ENCODE assay signal across 8 cellular contexts in the genomic region with DNA sequence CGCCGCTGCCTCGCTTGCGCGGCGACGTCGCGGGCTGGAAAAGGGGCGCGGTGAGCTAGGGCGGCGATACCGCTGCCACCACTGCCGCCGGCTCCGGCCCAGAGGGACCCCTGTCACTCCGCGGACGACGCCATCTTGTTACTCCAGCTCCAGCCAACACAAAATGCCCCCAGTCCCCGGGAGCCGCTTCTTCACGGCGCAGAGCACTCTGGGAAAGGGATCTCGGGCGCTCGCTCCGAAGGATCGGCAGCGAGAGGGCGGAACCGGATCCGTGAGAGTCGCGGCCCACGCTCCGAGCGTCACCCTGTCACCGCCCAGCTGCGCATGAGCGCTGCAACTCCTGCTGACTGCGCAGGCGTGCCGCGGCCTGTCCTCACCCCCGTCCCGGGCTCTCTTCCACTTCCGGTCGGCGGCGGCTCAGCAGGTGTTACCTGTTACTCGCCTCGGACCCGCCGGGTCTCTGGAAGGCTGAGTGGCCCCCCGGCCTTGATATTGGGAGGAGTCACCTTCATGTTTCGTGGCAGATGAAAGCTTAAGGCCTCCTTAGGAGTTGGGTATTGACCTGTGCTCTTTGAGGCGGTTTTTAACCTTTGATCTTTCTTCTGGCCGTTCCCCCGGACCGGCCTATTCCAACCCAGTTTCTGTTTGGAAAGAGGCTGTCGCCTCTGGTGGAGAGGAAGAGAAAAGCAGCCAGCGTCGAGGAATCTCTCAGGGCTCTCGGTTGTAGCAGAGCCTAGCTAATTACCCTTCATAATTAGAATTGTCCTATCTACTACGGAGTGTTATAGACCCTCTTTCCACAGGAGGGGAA. TPM values are rescaled to one million over a fixed set of nuclear protein-coding genes. Genes with fewer than 3 reads are reported as not detected.
DNase-seq lines count a peak whose midpoint lies in the region; ATAC-seq and TF ChIP-seq lines count a peak whose summit lies in the region.

A gene (minus strand): TSS at position 213 of the 811 bp plus-strand sequence. CDS start 475 bp downstream, outside the sequence.

- CTCF ChIA-PET in RWPE1 (lab: Yijun Ruan, JAX): interaction anchor here (0.6 to 2.0 kb wide), 17 partner anchors 8 to 199 kb away, joined by 3 to 10 read pairs (median 4); no protein-coding TSS in a partner anchor

- H3K36me3 Mint-ChIP-seq in activated T-helper 17 cell treated with anti-CD3 and anti-CD28 coated beads, Interleukin-2, amount 50 U/mL, for 72 hours (ENCODE audit: low read depth): peaks cover 52% of the 10 kb centered on the region
- peaks cover 14 to 29% (median 15%) of the 10 kb centered on the region in 3 donors for H3K36me3 Mint-ChIP-seq in naive thymus-derived CD8-positive, alpha-beta T cell

- no peaks in the 10 kb centered on the region for H3K9me3 ChIP-seq in fibroblast of lung (ENCODE audit: control insufficient read depth, insufficient read depth, low read depth, low read length)

- peak within 1 kb of the TSS; percentile 95 for H3K27ac ChIP-seq in RWPE1
- peak within 1 kb of the TSS; percentile 99 for H3K27ac ChIP-seq in fibroblast of lung (ENCODE audit: insufficient read depth, low read length)

- ATAC-seq in activated T-helper 17 cell treated with anti-CD3 and anti-CD28 coated beads, Interleukin-2, amount 50 U/mL, for 72 hours (replicated peaks): peak; percentile 88
- ATAC-seq in naive thymus-derived CD8-positive, alpha-beta T cell: peak; percentile 86 to 88

- no peaks in the 10 kb centered on the region for H3K9me3 Mint-ChIP-seq in activated T-helper 17 cell treated with anti-CD3 and anti-CD28 coated beads, Interleukin-2, amount 50 U/mL, for 72 hours
- H3K9me3 Mint-ChIP-seq in naive thymus-derived CD8-positive, alpha-beta T cell: no peaks in the 10 kb centered on the region

- H3K4me3 ChIP-seq in LNCaP clone FGC (ENCODE audit: low read depth, low read length): peak within 1 kb of the TSS; percentile 92
- H3K4me3 ChIP-seq in fibroblast of lung (replicated peaks in 1 of 4; ENCODE audit: control extremely low read depth in 1 of 4, insufficient read depth in 1 of 4, low read depth in 3 of 4, low read length in 4 of 4): peak within 1 kb of the TSS; percentile 83 to 93 (median 90)

- peaks cover 9% of the 10 kb centered on the region for H3K4me1 ChIP-seq in fibroblast of lung (ENCODE audit: control insufficient read depth, extremely low read depth, insufficient read depth, low read length)

- H3K36me3 ChIP-seq in fibroblast of lung (ENCODE audit: control insufficient read depth, insufficient read depth, low read length): peaks cover 12% of the 10 kb centered on the region

- peaks cover 20% of the 10 kb centered on the region for H3K4me1 Mint-ChIP-seq in activated T-helper 17 cell treated with anti-CD3 and anti-CD28 coated beads, Interleukin-2, amount 50 U/mL, for 72 hours
- peaks cover 19 to 46% (median 33%) of the 10 kb centered on the region in 4 donors for H3K4me1 Mint-ChIP-seq in naive thymus-derived CD8-positive, alpha-beta T cell

- peak within 1 kb of the TSS; percentile 100 for H3K4me3 Mint-ChIP-seq in activated T-helper 17 cell treated with anti-CD3 and anti-CD28 coated beads, Interleukin-2, amount 50 U/mL, for 72 hours
- peak within 1 kb of the TSS; percentile 95 to 99 (median 98) for H3K4me3 Mint-ChIP-seq in naive thymus-derived CD8-positive, alpha-beta T cell

- H3K27me3 ChIP-seq in fibroblast of lung (ENCODE audit: control insufficient read depth, insufficient read depth, low read length): no peaks in the 10 kb centered on the region

- no peaks in the 10 kb centered on the region for H3K27me3 Mint-ChIP-seq in activated T-helper 17 cell treated with anti-CD3 and anti-CD28 coated beads, Interleukin-2, amount 50 U/mL, for 72 hours
- no peaks in the 10 kb centered on the region for H3K27me3 Mint-ChIP-seq in naive thymus-derived CD8-positive, alpha-beta T cell

- peak within 1 kb of the TSS; percentile 74 for H2AFZ ChIP-seq in fibroblast of lung (ENCODE audit: low read length)

- POLR2A ChIA-PET in RWPE1 (lab: Yijun Ruan, JAX; ENCODE audit: low non-redundant PET): interaction anchor here (0.6 to 1.6 kb wide), 3 partner anchors 8 to 720 kb away, joined by 3 to 6 read pairs (median 3); no protein-coding TSS in a partner anchor
- POLR2A ChIA-PET in naive thymus-derived CD8-positive, alpha-beta T cell (lab: Charles Lee): interaction anchor here (0.6 to 3.6 kb wide), 13 partner anchors 8 to 1620 kb away, joined by 3 to 23 read pairs (median 6); a partner anchor contains a TSS

- no peaks in the 10 kb centered on the region for H4K20me1 ChIP-seq in fibroblast of lung (ENCODE audit: control insufficient read depth, extremely low read depth, insufficient read depth, low read length)

- peak within 1 kb of the TSS; percentile 100 for H3K9ac ChIP-seq in fibroblast of lung (ENCODE audit: insufficient read depth, low read length)

- peak within 1 kb of the TSS; percentile 100 for H3K27ac Mint-ChIP-seq in activated T-helper 17 cell treated with anti-CD3 and anti-CD28 coated beads, Interleukin-2, amount 50 U/mL, for 72 hours
- peak within 1 kb of the TSS; percentile 95 to 100 (median 99) for H3K27ac Mint-ChIP-seq in naive thymus-derived CD8-positive, alpha-beta T cell

- peaks cover 48% of the 10 kb centered on the region for H3K79me2 ChIP-seq in fibroblast of lung (ENCODE audit: control insufficient read depth, insufficient read depth, low read length)

- peak within 1 kb of the TSS; percentile 99 for H3K4me2 ChIP-seq in fibroblast of lung (ENCODE audit: extremely low read depth, insufficient read depth, low read length)

- DNase-seq in ELR (ENCODE audit: low read depth) (peak; percentile 99), H4 (ENCODE audit: low spot score) (peak; percentile 99), LNCaP clone FGC (ENCODE audit: low read depth) (peak; percentile 95), RWPE1 (ENCODE audit: low spot score) (peak; percentile 100), fibroblast of lung (ENCODE audit: low read depth in 2 of 2) (peak; percentile 97 to 98)
- peak; percentile 97 to 99 (median 99) for DNase-seq in naive thymus-derived CD8-positive, alpha-beta T cell
- DNase-seq in stimulated activated naive CD4-positive, alpha-beta T cell (lab: John Stamatoyannopoulos, UW): peak; percentile 96 to 98 (median 97)

- TF ChIP-seq CTCF in LNCaP clone FGC (IDR thresholded peaks at IDR 0.05; ENCODE audit: control insufficient read depth, extremely low read depth, insufficient read depth) (peak; percentile 66), RWPE1 (conservative IDR thresholded peaks at IDR 0.05; ENCODE audit: low read depth) (peak; percentile 96), fibroblast of lung (conservative IDR thresholded peaks at IDR 0.05 in 1 of 2, IDR thresholded peaks at IDR 0.05 in 1 of 2; ENCODE audit: low read depth in 1 of 2, low read length in 2 of 2) (peak; percentile 73 to 85)

RNA-seq across cellular contexts. Expression of the gene that starts here (rescaled TPM):
- 222 and 250 TPM in 2 replicates for total RNA-seq in H4 (2014; rRNA removed; shearing (Covaris generic))
- total RNA-seq in activated T-helper 17 cell treated with anti-CD3 and anti-CD28 coated beads, Interleukin-2, amount 50 U/mL, for 72 hours: 100 to 1,000 TPM; 167 to 175 TPM
- total RNA-seq in fibroblast of lung: 522 and 674 TPM in 2 replicates
- 245 and 275 TPM in 2 replicates for polyA plus RNA-seq in fibroblast of lung
- 187 and 207 TPM in 2 replicates for polyA plus RNA-seq in fibroblast of lung (2012)
- 111 and 122 TPM in 2 replicates for polyA minus RNA-seq in fibroblast of lung (ENCODE audit: low replicate concordance)
- 100 to 1,000 TPM; 175 to 197 TPM for total RNA-seq in naive thymus-derived CD8-positive, alpha-beta T cell
- polyA plus RNA-seq in naive thymus-derived CD8-positive, alpha-beta T cell: 100 to 1,000 TPM; 133 to 143 (median 137) TPM

Comparison
In these comparisons a context has a peak if more than half of its experiments do, and no peak if none do; other contexts are left out.
1. Peak in every context shown above with its lines: DNase-seq, ATAC-seq, H3K4me3 ChIP-seq and H3K27ac ChIP-seq.